Comparison of ENCODE assay signal across 12 cellular contexts in genomic region chr14:55398679-55399078, GRCh38. TPM values are rescaled to one million over a fixed set of nuclear protein-coding genes. Genes with fewer than 3 reads are reported as not detected.
DNase-seq lines count a peak whose midpoint lies in the region; ATAC-seq and TF ChIP-seq lines count a peak whose summit lies in the region.
"Had no signal": no experiment of that assay in that cellular context is flagged by ENCODE, and none has a peak within 500 bp of the region (broad histone marks: within the 10 kb centered on the region; RNA-seq: fewer than 3 reads in every experiment).

No MANE protein-coding gene starts in this region.

- H3K79me2 ChIP-seq in fibroblast of lung (ENCODE audit: control insufficient read depth, insufficient read depth, low read length): peaks cover 10% of the 10 kb centered on the region

- H4K20me1 ChIP-seq in fibroblast of lung (ENCODE audit: control insufficient read depth, extremely low read depth, insufficient read depth, low read length): no peaks in the 10 kb centered on the region

- no peak overlapping the region for H2AFZ ChIP-seq in fibroblast of lung (ENCODE audit: low read length)

- H3K9me3 Mint-ChIP-seq in T-cell: no peaks in the 10 kb centered on the region

- H3K4me3 Mint-ChIP-seq in T-cell: no peak overlapping the region
- H3K4me3 Mint-ChIP-seq: activated naive CD8-positive, alpha-beta T cell had no signal

- H3K4me3 ChIP-seq in SJSA1 (no peak overlapping the region), fibroblast of lung (replicated peaks in 1 of 4; ENCODE audit: control extremely low read depth in 1 of 4, insufficient read depth in 1 of 4, low read depth in 3 of 4, low read length in 4 of 4) (no peak overlapping the region), WERI-Rb-1 (ENCODE audit: low read depth, low read length) (no peak overlapping the region)

- H3K27ac Mint-ChIP-seq in T-cell: no peak overlapping the region
- H3K27ac Mint-ChIP-seq: activated naive CD8-positive, alpha-beta T cell had no signal

- H3K4me2 ChIP-seq in fibroblast of lung (ENCODE audit: extremely low read depth, insufficient read depth, low read length): peak overlapping the region; percentile 29

- H3K27me3 Mint-ChIP-seq in T-cell: no peaks in the 10 kb centered on the region
- H3K27me3 Mint-ChIP-seq: activated naive CD8-positive, alpha-beta T cell had no signal

- CTCF ChIA-PET in T-cell (lab: Charles Lee): no interaction called here

- H3K4me1 Mint-ChIP-seq in T-cell: peaks cover 26 to 33% (median 28%) of the 10 kb centered on the region in 3 donors

- H3K36me3 ChIP-seq in SJSA1 (no peaks in the 10 kb centered on the region), fibroblast of lung (ENCODE audit: control insufficient read depth, insufficient read depth, low read length) (no peaks in the 10 kb centered on the region), WERI-Rb-1 (peaks cover 4% of the 10 kb centered on the region; the same call in 1 of the 2 replicates)

- in situ Hi-C loops in GM13976 (cut with MboI; ENCODE audit: low sequenced_read_pairs, unreplicated experiment): no loop called here

- H3K36me3 Mint-ChIP-seq in T-cell: peaks cover 29% of the 10 kb centered on the region

- H3K9ac ChIP-seq in fibroblast of lung (ENCODE audit: insufficient read depth, low read length): no peak overlapping the region

- TF ChIP-seq CTCF in fibroblast of lung (conservative IDR thresholded peaks at IDR 0.05 in 1 of 2, IDR thresholded peaks at IDR 0.05 in 1 of 2; ENCODE audit: low read depth in 1 of 2, low read length in 2 of 2) (no peak), WERI-Rb-1 (IDR thresholded peaks at IDR 0.05; ENCODE audit: low read depth, low read length) (no peak), GM13976 (IDR thresholded peaks at IDR 0.05; ENCODE audit: borderline replicate concordance, control extremely low read depth, extremely low read depth, insufficient read depth, missing control alignments) (no peak)

- peak; percentile 85 for DNase-seq in GM03348 (ENCODE audit: low spot score)
- DNase-seq in SJSA1 (ENCODE audit: low read depth in 1 of 2, low spot score in 2 of 2): peak; percentile 63 to 65
- peak; percentile 96 to 99 for DNase-seq in fibroblast of lung (ENCODE audit: low read depth in 2 of 2)
- DNase-seq in pulmonary artery endothelial cell (ENCODE audit: low read depth, low spot score): peak; percentile 93
- no peak for DNase-seq in iPS-NIHi11 (ENCODE audit: low spot score)
- no peak for DNase-seq in WERI-Rb-1
- DNase-seq in GM13976 (ENCODE audit: low spot score): no peak
- DNase-seq in T-cell: no peak
- DNase-seq: GOT3 had no signal

- ATAC-seq in T-cell (replicated peaks in 1 of 4): no peak

- H3K4me1 ChIP-seq in SJSA1 (replicated peaks) (peaks cover 20% of the 10 kb centered on the region), fibroblast of lung (ENCODE audit: control insufficient read depth, extremely low read depth, insufficient read depth, low read length) (peaks cover 11% of the 10 kb centered on the region)

- H3K9me3 ChIP-seq in SJSA1 (replicated peaks) (no peaks in the 10 kb centered on the region), fibroblast of lung (ENCODE audit: control insufficient read depth, insufficient read depth, low read depth, low read length) (no peaks in the 10 kb centered on the region), WERI-Rb-1 (ENCODE audit: severe bottlenecking) (no peaks in the 10 kb centered on the region)

- no peaks in the 10 kb centered on the region for H3K27me3 ChIP-seq in SJSA1 (replicated peaks)
- H3K27me3 ChIP-seq in fibroblast of lung (ENCODE audit: control insufficient read depth, insufficient read depth, low read length): no peaks in the 10 kb centered on the region
- H3K27me3 ChIP-seq in WERI-Rb-1 (ENCODE audit: insufficient read depth, low read depth, severe bottlenecking): no peaks in the 10 kb centered on the region

- no peak overlapping the region for H3K27ac ChIP-seq in SJSA1
- H3K27ac ChIP-seq in fibroblast of lung (ENCODE audit: insufficient read depth, low read length): peak overlapping the region; percentile 54
- no peak overlapping the region for H3K27ac ChIP-seq in WERI-Rb-1

- POLR2A ChIA-PET in T-cell (lab: Charles Lee): interaction anchor here in 1 of 2 donors (0.6 kb wide), 1 partner anchor 8 kb away, joined by 3 read pairs; no protein-coding TSS in a partner anchor

RNA-seq across cellular contexts. Expression of gene ATG14, which starts 13.0 kb away (rescaled TPM):
- total RNA-seq in SJSA1 (2014; rRNA removed; shearing (Covaris generic)): 5.6 and 8.3 TPM in 2 replicates
- total RNA-seq in fibroblast of lung (18.5 and 21.6 TPM in 2 replicates), pulmonary artery endothelial cell (13.1 and 15.3 TPM in 2 replicates), T-cell (10 to 100 TPM; 13.2 to 18.1 (median 17.3) TPM)
- 7.2 and 9.9 TPM in 2 replicates for polyA plus RNA-seq in fibroblast of lung
- 5.9 and 8.4 TPM in 2 replicates for polyA plus RNA-seq in fibroblast of lung (2012)
- 6.2 and 7.4 TPM in 2 replicates for polyA minus RNA-seq in fibroblast of lung (ENCODE audit: low replicate concordance)

RNA-seq across cellular contexts. Expression of gene TBPL2, which starts 41.7 kb away (rescaled TPM):
- total RNA-seq in SJSA1 (2014; rRNA removed; shearing (Covaris generic)): not detected in 2 replicates
- total RNA-seq in fibroblast of lung (not detected in 2 replicates), pulmonary artery endothelial cell (not detected in 2 replicates), T-cell (not detected)
- not detected in 2 replicates for polyA plus RNA-seq in fibroblast of lung
- not detected in 2 replicates for polyA plus RNA-seq in fibroblast of lung (2012)
- not detected in 2 replicates for polyA minus RNA-seq in fibroblast of lung (ENCODE audit: low replicate concordance)
- total RNA-seq: lower leg skin; T-helper 1 cell treated with Interleukin-12 subunit alpha and Interleukin-12 subunit beta and Interleukin-4 antibody, amounts not matched to agents 30 ng/mL and 1 ng/mL, for 36 hours had no signal

Comparison
In these comparisons a context has a peak if more than half of its experiments do, and no peak if none do; other contexts are left out.
1. DNase-seq: peak in GM03348 (single experiment), SJSA1 (2 of 2), fibroblast of lung (2 of 2) and pulmonary artery endothelial cell (single experiment); none in iPS-NIHi11 (single experiment), WERI-Rb-1 (single experiment), GM13976 (single experiment) and T-cell (0 of 34).